In the genomic region with DNA sequence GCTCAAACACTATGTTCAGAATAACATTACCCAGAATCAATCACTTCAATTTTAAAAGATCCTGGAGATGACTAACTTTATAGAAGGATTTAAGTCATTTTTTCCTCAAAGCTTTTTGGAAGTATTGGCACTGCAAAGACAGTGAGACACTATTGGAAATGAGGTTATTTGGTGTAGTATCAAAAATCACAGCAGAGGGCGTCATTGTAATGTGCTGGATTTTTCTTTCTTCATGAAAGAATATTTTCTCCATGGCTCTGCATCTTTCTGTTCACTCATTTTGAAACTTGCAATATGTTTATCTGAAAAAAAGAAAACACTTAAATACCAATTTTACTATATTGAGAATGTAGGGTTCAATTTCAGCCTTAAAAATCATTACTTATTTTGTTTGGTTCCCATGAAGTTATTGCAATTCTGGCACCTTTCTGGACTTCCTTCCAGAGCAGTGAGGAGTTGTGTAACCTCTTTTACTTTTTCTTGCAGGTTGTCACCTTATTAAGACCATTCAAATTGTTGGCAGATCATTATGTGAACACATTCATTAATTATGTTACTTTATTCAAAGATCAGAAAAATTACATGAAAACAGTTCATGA, we compare ENCODE assay signal across 8 cellular contexts. TPM values are rescaled to one million over a fixed set of nuclear protein-coding genes. Genes with fewer than 3 reads are reported as not detected.
A peak's percentile ranks its signal among the peaks of the same experiment; 100 is the strongest.
DNase-seq lines count a peak whose midpoint lies in the region; ATAC-seq and TF ChIP-seq lines count a peak whose summit lies in the region.

No MANE protein-coding gene starts in this region.

- H2AFZ ChIP-seq in fibroblast of lung (ENCODE audit: low read length) (no peak overlapping the region), parathyroid adenoma (no peak overlapping the region)

- no peak for TF ChIP-seq POLR2A in Peyer's patch (IDR thresholded peaks at IDR 0.05)

- peak; percentile 55 for ATAC-seq in GM18519 (IDR thresholded peaks at IDR 0.05; ENCODE audit: low FRiP score, unreplicated experiment)

- peak; percentile 10 for DNase-seq in AG04450 (ENCODE audit: low read depth, low spot score)
- no peak for DNase-seq in Peyer's patch
- peak; percentile 45 to 69 for DNase-seq in fibroblast of lung (ENCODE audit: low read depth in 2 of 2)
- no peak for DNase-seq in KG1 (lab: John Stamatoyannopoulos, UW)
- DNase-seq in stimulated activated CD8-positive, alpha-beta memory T cell treated with anti-CD3 and anti-CD28 coated beads, Interleukin-4, amount 100 ng/mL, for 48 hours = no peak
- DNase-seq in MG63 = no peak

- H4K20me1 ChIP-seq in fibroblast of lung (ENCODE audit: control insufficient read depth, extremely low read depth, insufficient read depth, low read length) = no peaks in the 10 kb centered on the region

- H3K36me3 ChIP-seq in Peyer's patch (no peaks in the 10 kb centered on the region), fibroblast of lung (ENCODE audit: control insufficient read depth, insufficient read depth, low read length) (no peaks in the 10 kb centered on the region), parathyroid adenoma (ENCODE audit: control insufficient read depth, insufficient read depth, low read length) (no peaks in the 10 kb centered on the region), MG63 (no peaks in the 10 kb centered on the region)

- CTCF ChIA-PET in AG04450 (lab: Charles Lee) = interaction anchor here (0.6 to 6.0 kb wide), 7 partner anchors 311 to 494 kb away, joined by 3 to 69 read pairs (median 4); partner anchors contain the start of gene POSTN

- POLR2A ChIA-PET in AG04450 (lab: Yijun Ruan, JAX) = no interaction called here

- H3K4me2 ChIP-seq in fibroblast of lung (ENCODE audit: extremely low read depth, insufficient read depth, low read length) = no peak overlapping the region
- H3K4me2 ChIP-seq in parathyroid adenoma (ENCODE audit: low read length) = no peak overlapping the region

- H3K27ac ChIP-seq in AG04450 (ENCODE audit: low read depth, low read length) = no peak overlapping the region
- H3K27ac ChIP-seq in Peyer's patch = no peak overlapping the region
- H3K27ac ChIP-seq in fibroblast of lung (ENCODE audit: insufficient read depth, low read length) = no peak overlapping the region
- no peak overlapping the region for H3K27ac ChIP-seq in parathyroid adenoma

- H3K4me3 ChIP-seq in AG04450 (ENCODE audit: low read depth, low read length) (no peak overlapping the region), Peyer's patch (no peak overlapping the region), fibroblast of lung (replicated peaks in 1 of 4; ENCODE audit: control extremely low read depth in 1 of 4, insufficient read depth in 1 of 4, low read depth in 3 of 4, low read length in 4 of 4) (no peak overlapping the region), parathyroid adenoma (ENCODE audit: low read depth, low read length) (no peak overlapping the region), MG63 (no peak overlapping the region)

- no peaks in the 10 kb centered on the region for H3K27me3 ChIP-seq in AG04450 (ENCODE audit: control insufficient read depth, insufficient read depth, low read length)
- H3K27me3 ChIP-seq in Peyer's patch = no peaks in the 10 kb centered on the region
- H3K27me3 ChIP-seq in fibroblast of lung (ENCODE audit: control insufficient read depth, insufficient read depth, low read length) = no peaks in the 10 kb centered on the region
- H3K27me3 ChIP-seq in parathyroid adenoma (ENCODE audit: control insufficient read depth, insufficient read depth, low read length) = no peaks in the 10 kb centered on the region
- H3K27me3 ChIP-seq in MG63 = no peaks in the 10 kb centered on the region

- H3K9me3 ChIP-seq in AG04450 (ENCODE audit: control insufficient read depth, insufficient read depth, low read length) (peaks cover 7% of the 10 kb centered on the region), Peyer's patch (no peaks in the 10 kb centered on the region), fibroblast of lung (ENCODE audit: control insufficient read depth, insufficient read depth, low read depth, low read length) (no peaks in the 10 kb centered on the region), parathyroid adenoma (ENCODE audit: control insufficient read depth, low read length) (no peaks in the 10 kb centered on the region), MG63 (no peaks in the 10 kb centered on the region)

- H3K9ac ChIP-seq in fibroblast of lung (ENCODE audit: insufficient read depth, low read length) (no peak overlapping the region), parathyroid adenoma (no peak overlapping the region)

- H3K4me1 ChIP-seq in Peyer's patch = no peaks in the 10 kb centered on the region
- H3K4me1 ChIP-seq in fibroblast of lung (ENCODE audit: control insufficient read depth, extremely low read depth, insufficient read depth, low read length) = peaks cover 2% of the 10 kb centered on the region
- no peaks in the 10 kb centered on the region for H3K4me1 ChIP-seq in parathyroid adenoma

- H3K79me2 ChIP-seq in fibroblast of lung (ENCODE audit: control insufficient read depth, insufficient read depth, low read length) (no peaks in the 10 kb centered on the region), parathyroid adenoma (no peaks in the 10 kb centered on the region)

- TF ChIP-seq CTCF in AG04450 (IDR thresholded peaks at IDR 0.05; ENCODE audit: low read depth, low read length) (peak; percentile 77), Peyer's patch (IDR thresholded peaks at IDR 0.05) (peak in 5 of 6 experiments; percentile 2 to 36 (median 25)), fibroblast of lung (conservative IDR thresholded peaks at IDR 0.05 in 1 of 2, IDR thresholded peaks at IDR 0.05 in 1 of 2; ENCODE audit: low read depth in 1 of 2, low read length in 2 of 2) (peak; percentile 55 to 64), parathyroid adenoma (IDR thresholded peaks at IDR 0.05) (peak; percentile 50)

RNA-seq across cellular contexts. Expression of gene CSNK1A1L, which starts 3.7 kb away (rescaled TPM):
- not detected in 2 replicates for polyA plus RNA-seq in AG04450 (2011; rRNA removed)
- not detected in 2 replicates for polyA minus RNA-seq in AG04450 (2011; rRNA and poly(A)+ RNA removed)
- not detected for total RNA-seq in Peyer's patch
- total RNA-seq in fibroblast of lung = not detected in 2 replicates
- polyA plus RNA-seq in fibroblast of lung = not detected in 2 replicates
- polyA plus RNA-seq in fibroblast of lung (2012) = not detected in 2 replicates
- polyA minus RNA-seq in fibroblast of lung (ENCODE audit: low replicate concordance) = not detected in 2 replicates
- not detected in 2 replicates for total RNA-seq in MG63 (2014; rRNA removed; shearing (Covaris generic); ENCODE audit: low replicate concordance)

RNA-seq across cellular contexts. Expression of gene SUPT20H, which starts 49.7 kb away (rescaled TPM):
- polyA plus RNA-seq in AG04450 (2011; rRNA removed) (66.7 and 80.6 TPM in 2 replicates), fibroblast of lung (57.5 and 68.4 TPM in 2 replicates)
- 54.2 and 79.0 TPM in 2 replicates for polyA minus RNA-seq in AG04450 (2011; rRNA and poly(A)+ RNA removed)
- total RNA-seq in Peyer's patch (10 to 100 TPM; 46.1 to 81.7 (median 61.7) TPM), fibroblast of lung (35.2 and 56.5 TPM in 2 replicates)
- polyA plus RNA-seq in fibroblast of lung (2012) = 30.5 and 35.0 TPM in 2 replicates
- 10.5 and 15.5 TPM in 2 replicates for polyA minus RNA-seq in fibroblast of lung (ENCODE audit: low replicate concordance)
- 43.7 and 43.8 TPM in 2 replicates for total RNA-seq in MG63 (2014; rRNA removed; shearing (Covaris generic); ENCODE audit: low replicate concordance)

Comparison
In these comparisons a context has a peak if more than half of its experiments do, and no peak if none do; other contexts are left out.
1. DNase-seq: peak in AG04450 (single experiment) and fibroblast of lung (2 of 2); none in Peyer's patch (0 of 3), KG1 (single experiment), stimulated activated CD8-positive, alpha-beta memory T cell treated with anti-CD3 and anti-CD28 coated beads, Interleukin-4, amount 100 ng/mL, for 48 hours (single experiment) and MG63 (single experiment).
2. CTCF ChIP-seq: peak in every context shown above with its lines; median percentile 77 in AG04450; 60 in fibroblast of lung; 50 in parathyroid adenoma; 25 in Peyer's patch.